In genomic region chr18:25831226-25831828, GRCh38 we compare ENCODE assay signal across 23 cellular contexts.
DNase-seq lines count a peak whose midpoint lies in the region; ATAC-seq and TF ChIP-seq lines count a peak whose summit lies in the region.
"Had no signal": no experiment of that assay in that cellular context is flagged by ENCODE, and none has a peak within 500 bp of the region (broad histone marks: within the 10 kb centered on the region; RNA-seq: fewer than 3 reads in every experiment).

No MANE protein-coding gene starts in this region.

- H3K4me1 Mint-ChIP-seq in activated naive CD4-positive, alpha-beta T cell treated with anti-CD3 and anti-CD28 coated beads, Interleukin-2, amount 10 ng/mL, durations not matched to agents 7 days and 5 days, result no peaks in the 10 kb centered on the region
- H3K4me1 Mint-ChIP-seq in stimulated activated effector memory CD8-positive, alpha-beta T cell treated with anti-CD3 and anti-CD28 coated beads, Interleukin-12 subunit alpha, Interleukin-12 subunit beta, amount 100 ng/mL, for 72 hours, result no peaks in the 10 kb centered on the region
- H3K4me1 Mint-ChIP-seq: naive thymus-derived CD8-positive, alpha-beta T cell had no signal

- H2BK5ac ChIP-seq in neuronal stem cell (ENCODE audit: low read length), result no peak overlapping the region

- H3K36me3 ChIP-seq in MG63 (no peaks in the 10 kb centered on the region), neuronal stem cell (replicated peaks in 1 of 2; ENCODE audit: control insufficient read depth in 2 of 2, insufficient read depth in 2 of 2, low read length in 2 of 2) (no peaks in the 10 kb centered on the region), ascending aorta (no peaks in the 10 kb centered on the region)
- H3K36me3 ChIP-seq: ovary, spleen, upper lobe of right lung had no signal

- WGBS in neuronal stem cell (ENCODE audit: extremely low coverage in 2 of 2, insufficient read length in 2 of 2, insufficient replicate concordance in 1 of 2), 2 donors, result no CpG with 5 or more reads among the region's 7 CpGs

- no peak overlapping the region for H3K18ac ChIP-seq in neuronal stem cell (ENCODE audit: low read length)

- no peak overlapping the region for H2BK12ac ChIP-seq in neuronal stem cell (ENCODE audit: low read length)

- no peaks in the 10 kb centered on the region for H3K79me1 ChIP-seq in neuronal stem cell (ENCODE audit: low read depth, low read length)

- H3K23ac ChIP-seq in neuronal stem cell (ENCODE audit: low read depth, low read length, poor library complexity), result no peak overlapping the region

- no peak overlapping the region for H3K14ac ChIP-seq in neuronal stem cell (ENCODE audit: low read length)

- no peak overlapping the region for H3K9ac ChIP-seq in neuronal stem cell (ENCODE audit: low read depth, low read length, poor library complexity)

- H3K27ac ChIP-seq in neuronal stem cell (replicated peaks; ENCODE audit: low read length), result no peak overlapping the region
- H3K27ac ChIP-seq in ascending aorta, result no peak overlapping the region
- H3K27ac ChIP-seq: ovary, SK-N-MC, spleen, upper lobe of right lung had no signal

- DNase-seq in ELR (ENCODE audit: low read depth) (peak; percentile 37), MG63 (peak; percentile 63), fibroblast of mammary gland (ENCODE audit: low read depth) (peak; percentile 21), neuronal stem cell (ENCODE audit: low spot score) (no peak), ascending aorta (ENCODE audit: low spot score in 2 of 2) (no peak)
- DNase-seq in activated naive CD4-positive, alpha-beta T cell treated with anti-CD3 and anti-CD28 coated beads, Interleukin-2, amount 10 ng/mL, durations not matched to agents 7 days and 5 days, result no peak
- no peak for DNase-seq in stimulated activated effector memory CD8-positive, alpha-beta T cell treated with anti-CD3 and anti-CD28 coated beads, Interleukin-12 subunit alpha, Interleukin-12 subunit beta, amount 100 ng/mL, for 72 hours (ENCODE audit: low spot score in 2 of 2)
- DNase-seq: activated CD4-positive, alpha-beta T cell treated with anti-CD3 and anti-CD28 coated beads for 1 hour; central memory CD4-positive, alpha-beta T cell; DMS79; naive thymus-derived CD8-positive, alpha-beta T cell; NCI-H1092; NCI-H1694 treated with DMSO at 0.1 percent for 48 hours; spleen; T-helper 2 cell had no signal

- no peak overlapping the region for H3K4me3 Mint-ChIP-seq in activated naive CD4-positive, alpha-beta T cell treated with anti-CD3 and anti-CD28 coated beads, Interleukin-2, amount 10 ng/mL, durations not matched to agents 7 days and 5 days
- H3K4me3 Mint-ChIP-seq in stimulated activated effector memory CD8-positive, alpha-beta T cell treated with anti-CD3 and anti-CD28 coated beads, Interleukin-12 subunit alpha, Interleukin-12 subunit beta, amount 100 ng/mL, for 72 hours, result no peak overlapping the region
- H3K4me3 Mint-ChIP-seq: activated CD8-positive, alpha-beta T cell treated with anti-CD3 and anti-CD28 coated beads for 36 hours; activated naive CD8-positive, alpha-beta T cell; mesothelial cell of epicardium; naive thymus-derived CD8-positive, alpha-beta T cell had no signal

- H3K9me3 ChIP-seq in MG63, result no peaks in the 10 kb centered on the region
- no peaks in the 10 kb centered on the region for H3K9me3 ChIP-seq in neuronal stem cell (replicated peaks in 1 of 2; ENCODE audit: control insufficient read depth in 2 of 2, insufficient read depth in 1 of 2, low read depth in 1 of 2, low read length in 2 of 2)
- H3K9me3 ChIP-seq in ascending aorta, result no peaks in the 10 kb centered on the region
- H3K9me3 ChIP-seq: ovary, spleen, upper lobe of right lung had no signal

- H4K8ac ChIP-seq in neuronal stem cell (ENCODE audit: low read depth, low read length), result no peak overlapping the region

- TF ChIP-seq CTCF in fibroblast of mammary gland (conservative IDR thresholded peaks at IDR 0.05; ENCODE audit: control insufficient read depth, insufficient read depth, low read depth, low read length) (no peak), ascending aorta (IDR thresholded peaks at IDR 0.05) (no peak)

- H3K27me3 Mint-ChIP-seq in activated naive CD4-positive, alpha-beta T cell treated with anti-CD3 and anti-CD28 coated beads, Interleukin-2, amount 10 ng/mL, durations not matched to agents 7 days and 5 days, result no peaks in the 10 kb centered on the region

- no peaks in the 10 kb centered on the region for H3K9me3 Mint-ChIP-seq in activated naive CD4-positive, alpha-beta T cell treated with anti-CD3 and anti-CD28 coated beads, Interleukin-2, amount 10 ng/mL, durations not matched to agents 7 days and 5 days
- H3K9me3 Mint-ChIP-seq in stimulated activated effector memory CD8-positive, alpha-beta T cell treated with anti-CD3 and anti-CD28 coated beads, Interleukin-12 subunit alpha, Interleukin-12 subunit beta, amount 100 ng/mL, for 72 hours, result no peaks in the 10 kb centered on the region
- H3K9me3 Mint-ChIP-seq: activated CD8-positive, alpha-beta T cell treated with anti-CD3 and anti-CD28 coated beads for 36 hours; activated T-helper 2 cell treated with anti-CD3 and anti-CD28 coated beads, Interferon-gamma antibody, Interleukin-2, Interleukin-4, amounts not matched to agents 10 μg/mL and 5 μg/mL and 100 μg/mL, durations not matched to agents 14 hours and 24 hours and 36 hours; mesothelial cell of epicardium had no signal

- no peak overlapping the region for H3K4me2 ChIP-seq in neuronal stem cell (ENCODE audit: insufficient read depth, low read length, poor library complexity, severe bottlenecking)

- no peak overlapping the region for H3K27ac Mint-ChIP-seq in activated naive CD4-positive, alpha-beta T cell treated with anti-CD3 and anti-CD28 coated beads, Interleukin-2, amount 10 ng/mL, durations not matched to agents 7 days and 5 days
- no peak overlapping the region for H3K27ac Mint-ChIP-seq in stimulated activated effector memory CD8-positive, alpha-beta T cell treated with anti-CD3 and anti-CD28 coated beads, Interleukin-12 subunit alpha, Interleukin-12 subunit beta, amount 100 ng/mL, for 72 hours
- H3K27ac Mint-ChIP-seq: activated CD8-positive, alpha-beta T cell treated with anti-CD3 and anti-CD28 coated beads for 36 hours; activated naive CD8-positive, alpha-beta T cell; activated T-helper 2 cell treated with anti-CD3 and anti-CD28 coated beads, Interferon-gamma antibody, Interleukin-2, Interleukin-4, amounts not matched to agents 10 μg/mL and 5 μg/mL and 100 μg/mL, durations not matched to agents 14 hours and 24 hours and 36 hours; mesothelial cell of epicardium; naive thymus-derived CD8-positive, alpha-beta T cell had no signal

- H3K27me3 ChIP-seq in MG63 (no peaks in the 10 kb centered on the region), neuronal stem cell (ENCODE audit: control insufficient read depth in 3 of 3, insufficient read depth in 3 of 3, low read depth in 1 of 3, low read length in 3 of 3) (no peaks in the 10 kb centered on the region), ascending aorta (no peaks in the 10 kb centered on the region)
- H3K27me3 ChIP-seq: ovary, upper lobe of right lung had no signal

- no peak overlapping the region for H2AFZ ChIP-seq in neuronal stem cell (ENCODE audit: low read length)

- H3K4me3 ChIP-seq in MG63 (no peak overlapping the region), fibroblast of mammary gland (ENCODE audit: control insufficient read depth, low read depth, low read length) (no peak overlapping the region), neuronal stem cell (ENCODE audit: low read length in 2 of 2) (no peak overlapping the region), ascending aorta (no peak overlapping the region)
- H3K4me3 ChIP-seq: ovary, SK-N-MC, spleen, upper lobe of right lung had no signal

- no peaks in the 10 kb centered on the region for H3K36me3 Mint-ChIP-seq in activated naive CD4-positive, alpha-beta T cell treated with anti-CD3 and anti-CD28 coated beads, Interleukin-2, amount 10 ng/mL, durations not matched to agents 7 days and 5 days
- H3K36me3 Mint-ChIP-seq in stimulated activated effector memory CD8-positive, alpha-beta T cell treated with anti-CD3 and anti-CD28 coated beads, Interleukin-12 subunit alpha, Interleukin-12 subunit beta, amount 100 ng/mL, for 72 hours, result no peaks in the 10 kb centered on the region
- H3K36me3 Mint-ChIP-seq: activated naive CD8-positive, alpha-beta T cell; mesothelial cell of epicardium; naive thymus-derived CD8-positive, alpha-beta T cell had no signal

- no peak for ATAC-seq in GM19397 (IDR thresholded peaks at IDR 0.05; ENCODE audit: unreplicated experiment)
- ATAC-seq in stimulated activated effector memory CD8-positive, alpha-beta T cell treated with anti-CD3 and anti-CD28 coated beads, Interleukin-12 subunit alpha, Interleukin-12 subunit beta, amount 100 ng/mL, for 72 hours, result no peak
- ATAC-seq: activated CD8-positive, alpha-beta T cell treated with anti-CD3 and anti-CD28 coated beads for 36 hours; naive thymus-derived CD8-positive, alpha-beta T cell had no signal

- CTCF ChIA-PET in activated naive CD4-positive, alpha-beta T cell treated with anti-CD3 and anti-CD28 coated beads, Interleukin-2, amount 10 ng/mL, durations not matched to agents 7 days and 5 days (lab: Charles Lee), result interaction anchor here (1.2 kb wide), 1 partner anchor 9 kb away, joined by 3 read pairs; no protein-coding TSS in a partner anchor

- H3K4me1 ChIP-seq in neuronal stem cell (ENCODE audit: control insufficient read depth in 2 of 2, insufficient read depth in 1 of 2, low read depth in 1 of 2, low read length in 2 of 2) (peaks cover 4 to 6% of the 10 kb centered on the region in 2 donors), ascending aorta (no peaks in the 10 kb centered on the region)
- H3K4me1 ChIP-seq: spleen had no signal

- H3K4ac ChIP-seq in neuronal stem cell (ENCODE audit: low read length), result no peak overlapping the region

- intact Hi-C loops in ascending aorta (cut with DNase I), result no loop called here

- no peak overlapping the region for H2AK5ac ChIP-seq in neuronal stem cell (ENCODE audit: low read depth, low read length)

- peak overlapping the region; percentile 9 for H4K91ac ChIP-seq in neuronal stem cell (ENCODE audit: low read depth, low read length, poor library complexity)

- H2BK120ac ChIP-seq in neuronal stem cell (ENCODE audit: low read depth, low read length), result no peak overlapping the region

- no peak overlapping the region for H2BK15ac ChIP-seq in neuronal stem cell (ENCODE audit: low read length)

Comparison
In these comparisons a context has a peak if more than half of its experiments do, and no peak if none do; other contexts are left out.
1. DNase-seq: peak in ELR (single experiment), MG63 (single experiment) and fibroblast of mammary gland (single experiment); none in neuronal stem cell (single experiment), ascending aorta (0 of 2), activated naive CD4-positive, alpha-beta T cell treated with anti-CD3 and anti-CD28 coated beads, Interleukin-2, amount 10 ng/mL, durations not matched to agents 7 days and 5 days (single experiment) and stimulated activated effector memory CD8-positive, alpha-beta T cell treated with anti-CD3 and anti-CD28 coated beads, Interleukin-12 subunit alpha, Interleukin-12 subunit beta, amount 100 ng/mL, for 72 hours (0 of 2).